In genomic region chr4:157514711-157515110, GRCh38 we compare ENCODE assay signal across 12 cellular contexts.
DNase-seq lines count a peak whose midpoint lies in the region; ATAC-seq lines count a peak whose summit lies in the region.
"Had no signal": no experiment of that assay in that cellular context is flagged by ENCODE, and none has a peak within 500 bp of the region (broad histone marks: within the 10 kb centered on the region; RNA-seq: fewer than 3 reads in every experiment).

No MANE protein-coding gene starts in this region.

- DNase-seq in D341Med (ENCODE audit: low spot score) (peak; percentile 62), HPDE6-E6E7 (ENCODE audit: extremely low spot score) (peak; percentile 2), SK-N-DZ (ENCODE audit: low spot score) (peak; percentile 4), hepatic stellate cell (ENCODE audit: low spot score) (peak; percentile 8), AG08395 (ENCODE audit: low spot score) (no peak), NOMO-1 treated with dmso at 0.1 percent for 144 hours (lab: John Stamatoyannopoulos, UW; ENCODE audit: unreplicated experiment) (no peak), GDM1 (lab: John Stamatoyannopoulos, UW) (no peak)
- DNase-seq: activated CD8-positive, alpha-beta memory T cell treated with anti-CD3 and anti-CD28 coated beads, Interleukin-2, amount 50 U/mL, for 48 hours; NCI-H1930; uterus had no signal

- no peak for ATAC-seq in HG03354 (IDR thresholded peaks at IDR 0.05; ENCODE audit: poor library complexity, severe bottlenecking, unreplicated experiment)
- ATAC-seq: natural killer cell treated with Interleukin-12 subunit alpha and Interleukin-12 subunit beta and Interleukin-15 and Interleukin-18, amount 100 ng/mL, for 72 hours had no signal

Comparison
In these comparisons a context has a peak if more than half of its experiments do, and no peak if none do; other contexts are left out.
1. DNase-seq: peak in D341Med (single experiment), HPDE6-E6E7 (single experiment), SK-N-DZ (single experiment) and hepatic stellate cell (single experiment); none in AG08395 (single experiment), NOMO-1 treated with dmso at 0.1 percent for 144 hours (single experiment) and GDM1 (single experiment).